Comparison of ENCODE assay signal across 1 cellular context in genomic region chr13:51152713-51153112, GRCh38.
A peak's percentile ranks its signal among the peaks of the same experiment; 100 is the strongest.
TF ChIP-seq lines count a peak whose summit lies in the region.

No MANE protein-coding gene starts in this region.

TF ChIP-seq in HEK293, 187 proteins besides CTCF, POLR2A, EP300 and RAD21 (continued from another document):
- TF ChIP-seq PRDM4 (tag by site-specific recombination; IDR thresholded peaks at IDR 0.05), result no peak
- peak; percentile 44; the same call in 1 of the 2 replicates for TF ChIP-seq ZNF629 (tag by site-specific recombination; IDR thresholded peaks at IDR 0.05)
